ENCODE assay signal across 1 cellular context in genomic region chr11:65672180-65672860, GRCh38.
TF ChIP-seq lines count a peak whose summit lies in the region.

No MANE protein-coding gene starts in this region.

TF ChIP-seq in K562, 482 proteins besides CTCF, POLR2A, EP300 and RAD21:
- TF ChIP-seq CHD4 (IDR thresholded peaks at IDR 0.05; ENCODE audit: insufficient read depth, insufficient replicate concordance, low read depth, low read length, poor library complexity, severe bottlenecking) (no peak), C11orf30 (IDR thresholded peaks at IDR 0.05; ENCODE audit: low read depth) (no peak), ZNF398 (CRISPR knock-in tag; IDR thresholded peaks at IDR 0.05) (no peak), RBM25 (IDR thresholded peaks at IDR 0.05; ENCODE audit: low read depth, low read length, severe bottlenecking) (peak; percentile 30), BCOR (IDR thresholded peaks at IDR 0.05) (peak; percentile 7; the same call in 1 of the 2 replicates), ZNF121 (CRISPR knock-in tag; conservative IDR thresholded peaks at IDR 0.05) (peak; percentile 86), CBFB (CRISPR knock-in tag; IDR thresholded peaks at IDR 0.05) (no peak), HDAC1 (IDR thresholded peaks at IDR 0.05) (no peak), RBM15 (IDR thresholded peaks at IDR 0.05; ENCODE audit: insufficient read depth, low read length) (no peak)
